1 cellular context compared by ENCODE assay signal in the genomic region with DNA sequence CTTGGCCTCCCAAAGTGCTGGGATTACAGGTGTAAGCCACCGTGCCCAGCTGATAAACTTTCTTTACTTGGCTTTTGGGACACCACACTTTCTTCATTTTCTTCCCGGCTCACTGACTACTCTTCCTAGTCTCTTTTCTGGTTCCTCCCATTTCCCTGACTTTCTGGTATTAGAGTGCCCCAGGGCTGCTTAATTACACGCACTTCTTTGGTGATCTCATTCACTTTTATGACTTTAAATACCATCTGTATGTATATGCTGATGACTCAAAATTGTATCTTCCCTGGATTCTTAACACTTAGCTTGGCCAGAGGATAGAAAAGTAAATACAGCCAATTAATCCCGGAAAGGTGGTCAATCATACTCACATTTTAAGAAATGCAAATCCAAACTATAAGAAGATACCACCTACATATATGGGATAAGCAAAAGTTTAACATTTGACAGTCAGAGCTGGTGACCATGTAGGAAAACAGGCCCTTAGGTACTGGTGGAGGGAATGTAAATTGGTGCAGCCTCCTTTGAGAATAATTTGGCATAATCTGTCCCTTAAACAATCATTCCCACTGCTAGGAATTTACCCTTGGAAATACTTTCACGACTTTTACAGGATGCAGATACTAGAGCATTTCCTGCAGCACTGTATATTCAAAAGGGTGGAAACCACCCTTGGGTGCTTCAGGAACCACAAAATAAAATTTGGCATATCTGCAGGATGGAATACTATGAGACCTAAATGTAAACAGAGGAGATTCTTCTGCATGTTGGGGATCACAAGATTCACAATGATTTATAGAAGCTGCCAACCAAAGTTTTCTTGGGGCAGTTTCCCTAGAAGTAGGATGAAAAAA.
TF ChIP-seq lines count a peak whose summit lies in the region.

No MANE protein-coding gene starts in this region.

TF ChIP-seq in K562, 482 proteins besides CTCF, POLR2A, EP300 and RAD21:
- TF ChIP-seq ZNF316 (IDR thresholded peaks at IDR 0.05) (peak; percentile 35; the same call in 1 of the 2 replicates), CLOCK (CRISPR knock-in tag; IDR thresholded peaks at IDR 0.05; ENCODE audit: borderline replicate concordance) (no peak), PML (IDR thresholded peaks at IDR 0.05; ENCODE audit: low read length) (no peak), ZFP36 (IDR thresholded peaks at IDR 0.05; ENCODE audit: low read depth, low read length, partially characterized antibody) (no peak)
